ENCODE assay signal across 9 cellular contexts in the genomic region with DNA sequence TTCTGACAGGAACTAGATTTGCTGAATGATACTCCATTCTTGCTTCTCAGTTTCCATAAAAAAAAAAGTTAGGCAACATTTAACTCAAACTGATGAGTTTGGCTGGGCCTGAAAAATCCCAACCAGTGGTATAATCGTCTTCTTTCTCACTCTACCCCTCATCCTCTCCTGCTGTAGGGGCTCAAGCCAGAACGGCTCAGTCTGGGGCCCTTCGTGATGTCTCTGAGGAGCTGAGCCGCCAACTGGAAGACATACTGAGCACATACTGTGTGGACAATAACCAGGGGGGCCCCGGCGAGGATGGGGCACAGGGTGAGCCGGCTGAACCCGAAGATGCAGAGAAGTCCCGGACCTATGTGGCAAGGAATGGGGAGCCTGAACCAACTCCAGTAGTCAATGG. TPM values are rescaled to one million over a fixed set of nuclear protein-coding genes. Genes with fewer than 3 reads are reported as not detected.
A peak's percentile ranks its signal among the peaks of the same experiment; 100 is the strongest.
DNase-seq lines count a peak whose midpoint lies in the region; ATAC-seq and TF ChIP-seq lines count a peak whose summit lies in the region.
"Had no signal": no experiment of that assay in that cellular context is flagged by ENCODE, and none has a peak within 500 bp of the region (broad histone marks: within the 10 kb centered on the region; RNA-seq: fewer than 3 reads in every experiment).

No MANE protein-coding gene starts in this region.

- H3K36me3 Mint-ChIP-seq in activated CD4-positive, alpha-beta T cell treated with anti-CD3 and anti-CD28 coated beads, Interleukin-2, amount 10 ng/mL, durations not matched to agents 24 days and 14 days (ENCODE audit: low read depth), result peaks cover 52% of the 10 kb centered on the region
- peaks cover 72% of the 10 kb centered on the region for H3K36me3 Mint-ChIP-seq in activated T-helper 17 cell treated with anti-CD3 and anti-CD28 coated beads, Interleukin-2, amount 50 U/mL, for 72 hours (ENCODE audit: low read depth)
- peaks cover 6 to 17% (median 9%) of the 10 kb centered on the region in 3 donors for H3K36me3 Mint-ChIP-seq in immature natural killer cell

- TF ChIP-seq CTCF in suprapubic skin (IDR thresholded peaks at IDR 0.05), result no peak

- H3K27ac Mint-ChIP-seq in activated CD4-positive, alpha-beta T cell treated with anti-CD3 and anti-CD28 coated beads, Interleukin-2, amount 10 ng/mL, durations not matched to agents 24 days and 14 days, result peak overlapping the region; percentile 99
- peak overlapping the region; percentile 97 for H3K27ac Mint-ChIP-seq in activated T-helper 17 cell treated with anti-CD3 and anti-CD28 coated beads, Interleukin-2, amount 50 U/mL, for 72 hours
- H3K27ac Mint-ChIP-seq in immature natural killer cell, result peak overlapping the region; percentile 90 to 94 (median 92)

- ATAC-seq in activated T-helper 17 cell treated with anti-CD3 and anti-CD28 coated beads, Interleukin-2, amount 50 U/mL, for 72 hours (replicated peaks), result no peak
- ATAC-seq in GM21447 (IDR thresholded peaks at IDR 0.05; ENCODE audit: unreplicated experiment), result no peak

- peak overlapping the region; percentile 77 for H3K4me3 ChIP-seq in suprapubic skin

- H3K27me3 Mint-ChIP-seq in activated CD4-positive, alpha-beta T cell treated with anti-CD3 and anti-CD28 coated beads, Interleukin-2, amount 10 ng/mL, durations not matched to agents 24 days and 14 days, result no peaks in the 10 kb centered on the region
- no peaks in the 10 kb centered on the region for H3K27me3 Mint-ChIP-seq in activated T-helper 17 cell treated with anti-CD3 and anti-CD28 coated beads, Interleukin-2, amount 50 U/mL, for 72 hours
- H3K27me3 Mint-ChIP-seq in immature natural killer cell (ENCODE audit: low read depth in 3 of 3), result peaks cover 9 to 18% (median 11%) of the 10 kb centered on the region in 3 donors

- intact Hi-C loops in activated CD4-positive, alpha-beta T cell treated with anti-CD3 and anti-CD28 coated beads, Interleukin-2, amount 10 ng/mL, durations not matched to agents 24 days and 14 days (cut with micrococcal nuclease), result loop anchor here (5.0 kb wide), 3 partner anchors 34 to 169 kb away; partner anchors contain the start of genes KHDRBS1 and LCK

- H3K36me3 ChIP-seq in suprapubic skin, result peaks cover 16% of the 10 kb centered on the region

- no peaks in the 10 kb centered on the region for H3K9me3 ChIP-seq in suprapubic skin

- TF ChIP-seq POLR2A in suprapubic skin (IDR thresholded peaks at IDR 0.05), result no peak

- no peaks in the 10 kb centered on the region for H3K9me3 Mint-ChIP-seq in activated CD4-positive, alpha-beta T cell treated with anti-CD3 and anti-CD28 coated beads, Interleukin-2, amount 10 ng/mL, durations not matched to agents 24 days and 14 days
- H3K9me3 Mint-ChIP-seq in activated T-helper 17 cell treated with anti-CD3 and anti-CD28 coated beads, Interleukin-2, amount 50 U/mL, for 72 hours, result no peaks in the 10 kb centered on the region
- H3K9me3 Mint-ChIP-seq in immature natural killer cell, result no peaks in the 10 kb centered on the region

- peaks cover 61% of the 10 kb centered on the region for H3K4me1 ChIP-seq in suprapubic skin

- peak overlapping the region; percentile 98 for H3K4me3 Mint-ChIP-seq in activated CD4-positive, alpha-beta T cell treated with anti-CD3 and anti-CD28 coated beads, Interleukin-2, amount 10 ng/mL, durations not matched to agents 24 days and 14 days
- peak overlapping the region; percentile 96 for H3K4me3 Mint-ChIP-seq in activated T-helper 17 cell treated with anti-CD3 and anti-CD28 coated beads, Interleukin-2, amount 50 U/mL, for 72 hours
- peak overlapping the region; percentile 86 to 94 (median 91) for H3K4me3 Mint-ChIP-seq in immature natural killer cell

- no peak for TF ChIP-seq EP300 in suprapubic skin (IDR thresholded peaks at IDR 0.05)

- H3K27ac ChIP-seq in suprapubic skin, result peak overlapping the region; percentile 91

- WGBS in suprapubic skin, result 62% methylated on average over 9 of the region's 9 CpGs

- H3K4me1 Mint-ChIP-seq in activated CD4-positive, alpha-beta T cell treated with anti-CD3 and anti-CD28 coated beads, Interleukin-2, amount 10 ng/mL, durations not matched to agents 24 days and 14 days, result peaks cover 47% of the 10 kb centered on the region
- H3K4me1 Mint-ChIP-seq in activated T-helper 17 cell treated with anti-CD3 and anti-CD28 coated beads, Interleukin-2, amount 50 U/mL, for 72 hours, result peaks cover 25% of the 10 kb centered on the region
- H3K4me1 Mint-ChIP-seq in immature natural killer cell, result peaks cover 46 to 48% of the 10 kb centered on the region in 2 donors

- H3K27me3 ChIP-seq in suprapubic skin, result no peaks in the 10 kb centered on the region

- DNase-seq in activated CD4-positive, alpha-beta T cell treated with anti-CD3 and anti-CD28 coated beads, Interleukin-2, amount 10 ng/mL, durations not matched to agents 24 days and 14 days, result no peak
- no peak for DNase-seq in activated CD4-positive, alpha-beta T cell treated with anti-CD3 and anti-CD28 coated beads, Interleukin-2, amount 50 U/mL, for 4 hours
- DNase-seq in immature natural killer cell (no peak), suprapubic skin (ENCODE audit: low spot score in 2 of 2) (no peak), NCI-H2227 (lab: John Stamatoyannopoulos, UW; ENCODE audit: unreplicated experiment) (no peak)
- DNase-seq in NK-92 treated with Interleukin-12 subunit alpha and Interleukin-12 subunit beta, amount 100 ng/mL, for 24 hours (lab: John Stamatoyannopoulos, UW), result no peak

RNA-seq across cellular contexts. Expression of gene TXLNA, which starts 1.6 kb away (rescaled TPM):
- total RNA-seq in activated CD4-positive, alpha-beta T cell treated with anti-CD3 and anti-CD28 coated beads, Interleukin-2, amount 10 ng/mL, durations not matched to agents 24 days and 14 days, result 105 and 106 TPM in 2 replicates
- total RNA-seq in activated T-helper 17 cell treated with anti-CD3 and anti-CD28 coated beads, Interleukin-2, amount 50 U/mL, for 72 hours, result 100 to 1,000 TPM in 1 of 2 donors, 10 to 100 TPM in 1; 68.4 to 102 TPM
- polyA plus RNA-seq in immature natural killer cell, result 10 to 100 TPM; 14.5 to 33.4 (median 18.5) TPM
- total RNA-seq in suprapubic skin, result 10 to 100 TPM; 50.0 to 72.0 (median 56.3) TPM

RNA-seq across cellular contexts. Expression of gene CCDC28B, which starts 19.3 kb away (rescaled TPM):
- 37.1 and 38.1 TPM in 2 replicates for total RNA-seq in activated CD4-positive, alpha-beta T cell treated with anti-CD3 and anti-CD28 coated beads, Interleukin-2, amount 10 ng/mL, durations not matched to agents 24 days and 14 days
- total RNA-seq in activated T-helper 17 cell treated with anti-CD3 and anti-CD28 coated beads, Interleukin-2, amount 50 U/mL, for 72 hours, result 10 to 100 TPM in 1 of 2 donors, 1 to 10 TPM in 1; 7.0 to 14.3 TPM
- polyA plus RNA-seq in immature natural killer cell, result 10 to 100 TPM; 61.2 to 67.1 (median 65.5) TPM
- 1 to 10 TPM in 3 of 4 donors, under 1 TPM in 1; 0.72 to 3.5 (median 2.0) TPM for total RNA-seq in suprapubic skin

RNA-seq across cellular contexts. Expression of gene IQCC, which starts 24.4 kb away (rescaled TPM):
- total RNA-seq in activated CD4-positive, alpha-beta T cell treated with anti-CD3 and anti-CD28 coated beads, Interleukin-2, amount 10 ng/mL, durations not matched to agents 24 days and 14 days, result 6.1 and 6.4 TPM in 2 replicates
- 1 to 10 TPM; 3.4 to 5.5 TPM for total RNA-seq in activated T-helper 17 cell treated with anti-CD3 and anti-CD28 coated beads, Interleukin-2, amount 50 U/mL, for 72 hours
- polyA plus RNA-seq in immature natural killer cell, result under 1 TPM in 2 of 3 donors, not detected in 1; 0.29 to 0.85 TPM
- 1 to 10 TPM; 1.7 to 4.4 (median 3.7) TPM for total RNA-seq in suprapubic skin

RNA-seq across cellular contexts. Expression of gene DCDC2B, which starts 27.8 kb away (rescaled TPM):
- total RNA-seq in activated CD4-positive, alpha-beta T cell treated with anti-CD3 and anti-CD28 coated beads, Interleukin-2, amount 10 ng/mL, durations not matched to agents 24 days and 14 days, result 0.12 TPM in 1 of 2 replicates, not detected in the other
- under 1 TPM; 0.28 to 0.37 TPM for total RNA-seq in activated T-helper 17 cell treated with anti-CD3 and anti-CD28 coated beads, Interleukin-2, amount 50 U/mL, for 72 hours
- polyA plus RNA-seq in immature natural killer cell, result not detected
- not detected for total RNA-seq in suprapubic skin
- total RNA-seq: dermis microvascular lymphatic vessel endothelial cell had no signal

RNA-seq across cellular contexts. Expression of gene TMEM234, which starts 41.1 kb away (rescaled TPM):
- 10.6 and 10.9 TPM in 2 replicates for total RNA-seq in activated CD4-positive, alpha-beta T cell treated with anti-CD3 and anti-CD28 coated beads, Interleukin-2, amount 10 ng/mL, durations not matched to agents 24 days and 14 days
- 10 to 100 TPM; 11.4 to 12.9 TPM for total RNA-seq in activated T-helper 17 cell treated with anti-CD3 and anti-CD28 coated beads, Interleukin-2, amount 50 U/mL, for 72 hours
- 10 to 100 TPM in 1 of 3 donors, 1 to 10 TPM in 2; 6.7 to 14.3 (median 9.8) TPM for polyA plus RNA-seq in immature natural killer cell
- 10 to 100 TPM in 2 of 4 donors, 1 to 10 TPM in 2; 7.7 to 18.7 (median 12.6) TPM for total RNA-seq in suprapubic skin
